In the genomic region with DNA sequence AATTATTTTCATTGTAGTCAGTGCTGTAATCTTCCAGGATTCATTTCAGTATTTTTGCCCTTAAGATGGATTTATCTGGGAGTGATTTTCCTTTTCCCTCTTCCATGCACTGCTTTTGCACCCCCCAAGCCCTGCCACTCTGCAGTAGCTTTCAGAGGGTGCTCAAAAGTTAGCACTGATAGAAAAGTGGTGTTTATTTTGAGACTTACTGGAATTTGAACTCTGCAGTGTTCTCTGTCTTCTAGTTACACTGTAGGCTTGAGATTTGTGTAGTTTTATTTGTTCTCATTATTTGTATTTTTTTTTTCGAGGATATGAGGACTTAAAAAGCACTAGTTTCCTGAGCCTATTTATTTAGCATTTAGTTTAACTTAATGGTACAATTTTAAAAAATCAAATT, we compare ENCODE assay signal across 20 cellular contexts.
"Had no signal": no experiment of that assay in that cellular context is flagged by ENCODE, and none has a peak within 500 bp of the region (broad histone marks: within the 10 kb centered on the region; RNA-seq: fewer than 3 reads in every experiment).

No MANE protein-coding gene starts in this region.

- H3K9me3 Mint-ChIP-seq: effector memory CD8-positive, alpha-beta T cell had no signal

- ATAC-seq: effector memory CD8-positive, alpha-beta T cell; gastroesophageal sphincter; upper lobe of right lung had no signal

- H3K4me3 Mint-ChIP-seq: effector memory CD8-positive, alpha-beta T cell; nephron had no signal

- H3K27me3 Mint-ChIP-seq: effector memory CD8-positive, alpha-beta T cell had no signal

- H3K27ac ChIP-seq: esophagus squamous epithelium, gastroesophageal sphincter, left ventricle myocardium inferior, neutrophil, right atrium auricular region, suprapubic skin, tibial artery, upper lobe of right lung, vagina had no signal

- H3K27ac Mint-ChIP-seq: effector memory CD8-positive, alpha-beta T cell; nephron had no signal

- H3K4me1 Mint-ChIP-seq: nephron had no signal

- DNase-seq: cortex of kidney; effector memory CD8-positive, alpha-beta T cell; esophagus squamous epithelium; foreskin fibroblast; glutamatergic neuron; islet precursor cell; left ventricle myocardium inferior; mesenchymal stem cell; small intestine; stimulated activated CD4-positive, alpha-beta T cell treated with anti-CD3 and anti-CD28 coated beads, Interleukin-12 subunit alpha, Interleukin-12 subunit beta, amount 100 ng/mL, for 4 hours; stimulated activated CD4-positive, alpha-beta T cell treated with anti-CD3 and anti-CD28 coated beads, Interleukin-2, amount 100 ng/mL, for 48 hours; stimulated activated naive CD4-positive, alpha-beta T cell treated with Interleukin-2 at 50 U/mL for 16 hours; tibial artery; upper lobe of right lung had no signal
